In the genomic region with DNA sequence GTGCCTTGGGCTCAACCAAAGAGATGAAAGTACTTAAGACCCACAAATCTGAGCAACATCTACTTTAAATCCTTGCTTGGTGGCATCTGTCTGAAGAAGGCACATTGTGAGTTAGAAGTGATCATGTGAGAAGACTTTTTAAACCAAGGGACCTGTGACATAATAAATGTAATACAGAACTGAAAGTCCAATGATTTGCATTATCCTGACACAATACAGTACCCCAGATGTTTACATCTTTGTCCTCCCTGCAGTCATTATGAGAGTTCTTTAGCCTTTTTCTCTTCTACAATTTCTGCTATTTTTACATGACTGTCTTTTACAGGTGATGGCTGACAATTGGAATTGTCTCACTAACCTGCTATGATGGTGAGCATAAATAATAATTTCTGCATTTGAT, we compare ENCODE assay signal across 15 cellular contexts.
A peak's percentile ranks its signal among the peaks of the same experiment; 100 is the strongest.
DNase-seq lines count a peak whose midpoint lies in the region; ATAC-seq and TF ChIP-seq lines count a peak whose summit lies in the region.
"Had no signal": no experiment of that assay in that cellular context is flagged by ENCODE, and none has a peak within 500 bp of the region (broad histone marks: within the 10 kb centered on the region; RNA-seq: fewer than 3 reads in every experiment).

No MANE protein-coding gene starts in this region.

- no peaks in the 10 kb centered on the region for H3K36me3 ChIP-seq in transverse colon

- intact Hi-C loops in activated B cell treated with CpG ODN at 0.5 μM for 24 hours (cut with micrococcal nuclease): loop anchor here (1.0 to 5.0 kb wide), 4 partner anchors 32 to 98 kb away; no protein-coding TSS in a partner anchor
- intact Hi-C loops in left cardiac atrium (cut with DNase I): no loop called here
- intact Hi-C loops in transverse colon (cut with DNase I; ENCODE audit: low total_unique reads): no loop called here

- CTCF ChIA-PET in activated B cell treated with CpG ODN at 0.5 μM for 24 hours (lab: Charles Lee): interaction anchor here (1.1 kb wide), 1 partner anchor 129 kb away, joined by 3 read pairs; no protein-coding TSS in a partner anchor

- POLR2A ChIA-PET in activated B cell treated with CpG ODN at 0.5 μM for 24 hours (lab: Charles Lee): interaction anchor here (0.5 to 1.0 kb wide), 2 partner anchors 28 to 69 kb away, joined by 3 read pairs; no protein-coding TSS in a partner anchor

- peaks cover 35% of the 10 kb centered on the region for H3K4me1 Mint-ChIP-seq in activated B cell treated with CpG ODN at 0.5 μM for 24 hours
- H3K4me1 Mint-ChIP-seq: T-cell had no signal

- no peaks in the 10 kb centered on the region for H3K4me1 ChIP-seq in transverse colon

- no peak for TF ChIP-seq POLR2A in transverse colon (IDR thresholded peaks at IDR 0.05)

- no peaks in the 10 kb centered on the region for H3K9me3 Mint-ChIP-seq in activated B cell treated with CpG ODN at 0.5 μM for 24 hours
- H3K9me3 Mint-ChIP-seq: activated CD8-positive, alpha-beta T cell treated with anti-CD3 and anti-CD28 coated beads for 36 hours; CD4-positive, alpha-beta T cell had no signal

- no peak overlapping the region for H3K4me3 ChIP-seq in transverse colon

- TF ChIP-seq CTCF in activated B cell treated with CpG ODN at 0.5 μM for 24 hours (IDR thresholded peaks at IDR 0.05) (no peak), transverse colon (IDR thresholded peaks at IDR 0.05) (no peak)

- peak overlapping the region; percentile 11 for H3K4me3 Mint-ChIP-seq in activated B cell treated with CpG ODN at 0.5 μM for 24 hours
- H3K4me3 Mint-ChIP-seq: activated CD8-positive, alpha-beta T cell treated with anti-CD3 and anti-CD28 coated beads for 36 hours; CD4-positive, alpha-beta T cell; T-cell had no signal

- no peaks in the 10 kb centered on the region for H3K27me3 ChIP-seq in transverse colon

- no peak for DNase-seq in activated B cell treated with CpG ODN at 0.5 μM for 24 hours
- no peak for DNase-seq in left cardiac atrium
- DNase-seq in H4 (ENCODE audit: low spot score): no peak
- DNase-seq in GF-D8 (lab: John Stamatoyannopoulos, UW): no peak
- DNase-seq in transverse colon: no peak
- DNase-seq: activated CD8-positive, alpha-beta T cell treated with anti-CD3 and anti-CD28 coated beads for 36 hours; CD4-positive, alpha-beta T cell; head of caudate nucleus; NCI-H2029 treated with DMSO at 0.1 percent for 48 hours; OCI-M1; posterior cingulate gyrus; T-cell had no signal

- TF ChIP-seq EP300 in transverse colon (IDR thresholded peaks at IDR 0.05; ENCODE audit: low read depth): no peak

- in situ Hi-C loops in transverse colon (cut with MboI; ENCODE audit: low pct_ligation_motif_present in 1 of 4, low pct_unique_long_range_greater_than_20kb in 1 of 4, low sequenced_read_pairs in 3 of 4): no loop called here

- H3K9me3 ChIP-seq in transverse colon: no peaks in the 10 kb centered on the region

- peak overlapping the region; percentile 56 for H3K27ac Mint-ChIP-seq in activated B cell treated with CpG ODN at 0.5 μM for 24 hours
- H3K27ac Mint-ChIP-seq: activated CD8-positive, alpha-beta T cell treated with anti-CD3 and anti-CD28 coated beads for 36 hours; CD4-positive, alpha-beta T cell; T-cell had no signal

- H3K27ac ChIP-seq in transverse colon: no peak overlapping the region

- H3K27me3 Mint-ChIP-seq in activated B cell treated with CpG ODN at 0.5 μM for 24 hours: no peaks in the 10 kb centered on the region
- H3K27me3 Mint-ChIP-seq: CD4-positive, alpha-beta T cell had no signal

- peaks cover 4% of the 10 kb centered on the region for H3K36me3 Mint-ChIP-seq in activated B cell treated with CpG ODN at 0.5 μM for 24 hours (ENCODE audit: low read depth)
- H3K36me3 Mint-ChIP-seq: T-cell had no signal

- peak; percentile 100 for ATAC-seq in GM18868 (IDR thresholded peaks at IDR 0.05; ENCODE audit: unreplicated experiment)
- peak; percentile 99 for ATAC-seq in GM21526 (IDR thresholded peaks at IDR 0.05; ENCODE audit: low FRiP score, unreplicated experiment)
- ATAC-seq in HG03060 (IDR thresholded peaks at IDR 0.05; ENCODE audit: low read depth, unreplicated experiment): peak; percentile 100
- peak; percentile 90 for ATAC-seq in activated B cell treated with CpG ODN at 0.5 μM for 24 hours (ENCODE audit: low read depth)
- no peak for ATAC-seq in left cardiac atrium
- ATAC-seq: activated CD8-positive, alpha-beta T cell treated with anti-CD3 and anti-CD28 coated beads for 36 hours; T-cell had no signal

Comparison
In these comparisons a context has a peak if more than half of its experiments do, and no peak if none do; other contexts are left out.
1. ATAC-seq: peak in GM18868 (single experiment), GM21526 (single experiment), HG03060 (single experiment) and activated B cell treated with CpG ODN at 0.5 μM for 24 hours (single experiment); none in left cardiac atrium (0 of 2).